Comparison of ENCODE assay signal across 2 cellular contexts in the genomic region with DNA sequence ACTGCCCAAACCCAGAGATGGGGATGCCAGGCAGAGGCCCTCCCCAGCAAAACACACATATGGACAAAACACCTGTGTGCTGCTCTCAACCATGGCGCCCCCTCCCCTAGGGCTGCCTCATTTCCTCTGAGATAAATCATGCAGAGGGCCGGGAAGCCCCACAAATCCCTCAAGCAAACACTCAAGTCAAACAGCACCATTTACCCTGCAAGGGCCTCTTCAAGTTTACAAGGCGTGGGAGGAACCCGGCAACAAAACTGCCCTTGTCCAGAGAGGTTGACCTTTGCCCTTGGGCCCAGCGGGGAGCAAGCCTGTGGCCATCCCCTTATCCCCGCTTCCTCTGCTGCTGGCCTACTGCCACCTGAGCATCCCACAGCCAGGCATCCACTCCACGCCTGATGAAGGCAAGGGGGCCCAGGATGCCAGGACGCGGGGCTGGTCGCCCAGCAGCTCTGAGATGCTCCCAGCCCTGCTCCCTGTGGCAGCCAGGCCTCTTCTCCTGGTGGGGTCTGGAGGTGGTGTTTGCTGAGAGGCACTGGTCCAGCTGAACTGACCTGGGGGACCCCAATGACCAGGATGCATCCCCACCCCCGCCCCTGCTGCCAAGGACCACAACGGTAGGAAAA.
TF ChIP-seq lines count a peak whose summit lies in the region.

No MANE protein-coding gene starts in this region.

TF ChIP-seq in GM23338, 12 proteins besides CTCF, POLR2A, EP300 and RAD21 (continued from another document):
- TF ChIP-seq ZNF114 (CRISPR knock-in tag; IDR thresholded peaks at IDR 0.05): no peak
- TF ChIP-seq, protein P1, sequence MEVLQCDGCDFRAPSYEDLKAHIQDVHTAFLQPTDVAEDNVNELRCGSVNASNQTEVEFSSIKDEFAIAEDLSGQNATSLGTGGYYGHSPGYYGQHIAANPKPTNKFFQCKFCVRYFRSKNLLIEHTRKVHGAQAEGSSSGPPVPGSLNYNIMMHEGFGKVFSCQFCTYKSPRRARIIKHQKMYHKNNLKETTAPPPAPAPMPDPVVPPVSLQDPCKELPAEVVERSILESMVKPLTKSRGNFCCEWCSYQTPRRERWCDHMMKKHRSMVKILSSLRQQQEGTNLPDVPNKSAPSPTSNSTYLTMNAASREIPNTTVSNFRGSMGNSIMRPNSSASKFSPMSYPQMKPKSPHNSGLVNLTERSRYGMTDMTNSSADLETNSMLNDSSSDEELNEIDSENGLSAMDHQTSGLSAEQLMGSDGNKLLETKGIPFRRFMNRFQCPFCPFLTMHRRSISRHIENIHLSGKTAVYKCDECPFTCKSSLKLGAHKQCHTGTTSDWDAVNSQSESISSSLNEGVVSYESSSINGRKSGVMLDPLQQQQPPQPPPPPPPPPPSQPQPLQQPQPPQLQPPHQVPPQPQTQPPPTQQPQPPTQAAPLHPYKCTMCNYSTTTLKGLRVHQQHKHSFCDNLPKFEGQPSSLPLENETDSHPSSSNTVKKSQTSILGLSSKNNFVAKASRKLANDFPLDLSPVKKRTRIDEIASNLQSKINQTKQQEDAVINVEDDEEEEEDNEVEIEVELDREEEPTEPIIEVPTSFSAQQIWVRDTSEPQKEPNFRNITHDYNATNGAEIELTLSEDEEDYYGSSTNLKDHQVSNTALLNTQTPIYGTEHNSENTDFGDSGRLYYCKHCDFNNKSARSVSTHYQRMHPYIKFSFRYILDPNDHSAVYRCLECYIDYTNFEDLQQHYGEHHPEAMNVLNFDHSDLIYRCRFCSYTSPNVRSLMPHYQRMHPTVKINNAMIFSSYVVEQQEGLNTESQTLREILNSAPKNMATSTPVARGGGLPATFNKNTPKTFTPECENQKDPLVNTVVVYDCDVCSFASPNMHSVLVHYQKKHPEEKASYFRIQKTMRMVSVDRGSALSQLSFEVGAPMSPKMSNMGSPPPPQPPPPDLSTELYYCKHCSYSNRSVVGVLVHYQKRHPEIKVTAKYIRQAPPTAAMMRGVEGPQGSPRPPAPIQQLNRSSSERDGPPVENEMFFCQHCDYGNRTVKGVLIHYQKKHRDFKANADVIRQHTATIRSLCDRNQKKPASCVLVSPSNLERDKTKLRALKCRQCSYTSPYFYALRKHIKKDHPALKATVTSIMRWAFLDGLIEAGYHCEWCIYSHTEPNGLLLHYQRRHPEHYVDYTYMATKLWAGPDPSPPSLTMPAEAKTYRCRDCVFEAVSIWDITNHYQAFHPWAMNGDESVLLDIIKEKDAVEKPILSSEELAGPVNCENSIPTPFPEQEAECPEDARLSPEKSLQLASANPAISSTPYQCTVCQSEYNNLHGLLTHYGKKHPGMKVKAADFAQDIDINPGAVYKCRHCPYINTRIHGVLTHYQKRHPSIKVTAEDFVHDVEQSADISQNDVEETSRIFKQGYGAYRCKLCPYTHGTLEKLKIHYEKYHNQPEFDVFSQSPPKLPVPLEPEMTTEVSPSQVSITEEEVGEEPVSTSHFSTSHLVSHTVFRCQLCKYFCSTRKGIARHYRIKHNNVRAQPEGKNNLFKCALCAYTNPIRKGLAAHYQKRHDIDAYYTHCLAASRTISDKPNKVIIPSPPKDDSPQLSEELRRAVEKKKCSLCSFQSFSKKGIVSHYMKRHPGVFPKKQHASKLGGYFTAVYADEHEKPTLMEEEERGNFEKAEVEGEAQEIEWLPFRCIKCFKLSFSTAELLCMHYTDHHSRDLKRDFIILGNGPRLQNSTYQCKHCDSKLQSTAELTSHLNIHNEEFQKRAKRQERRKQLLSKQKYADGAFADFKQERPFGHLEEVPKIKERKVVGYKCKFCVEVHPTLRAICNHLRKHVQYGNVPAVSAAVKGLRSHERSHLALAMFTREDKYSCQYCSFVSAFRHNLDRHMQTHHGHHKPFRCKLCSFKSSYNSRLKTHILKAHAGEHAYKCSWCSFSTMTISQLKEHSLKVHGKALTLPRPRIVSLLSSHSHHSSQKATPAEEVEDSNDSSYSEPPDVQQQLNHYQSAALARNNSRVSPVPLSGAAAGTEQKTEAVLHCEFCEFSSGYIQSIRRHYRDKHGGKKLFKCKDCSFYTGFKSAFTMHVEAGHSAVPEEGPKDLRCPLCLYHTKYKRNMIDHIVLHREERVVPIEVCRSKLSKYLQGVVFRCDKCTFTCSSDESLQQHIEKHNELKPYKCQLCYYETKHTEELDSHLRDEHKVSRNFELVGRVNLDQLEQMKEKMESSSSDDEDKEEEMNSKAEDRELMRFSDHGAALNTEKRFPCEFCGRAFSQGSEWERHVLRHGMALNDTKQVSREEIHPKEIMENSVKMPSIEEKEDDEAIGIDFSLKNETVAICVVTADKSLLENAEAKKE (CRISPR knock-in tag; IDR thresholded peaks at IDR 0.05): no peak
- TF ChIP-seq, protein P2, sequence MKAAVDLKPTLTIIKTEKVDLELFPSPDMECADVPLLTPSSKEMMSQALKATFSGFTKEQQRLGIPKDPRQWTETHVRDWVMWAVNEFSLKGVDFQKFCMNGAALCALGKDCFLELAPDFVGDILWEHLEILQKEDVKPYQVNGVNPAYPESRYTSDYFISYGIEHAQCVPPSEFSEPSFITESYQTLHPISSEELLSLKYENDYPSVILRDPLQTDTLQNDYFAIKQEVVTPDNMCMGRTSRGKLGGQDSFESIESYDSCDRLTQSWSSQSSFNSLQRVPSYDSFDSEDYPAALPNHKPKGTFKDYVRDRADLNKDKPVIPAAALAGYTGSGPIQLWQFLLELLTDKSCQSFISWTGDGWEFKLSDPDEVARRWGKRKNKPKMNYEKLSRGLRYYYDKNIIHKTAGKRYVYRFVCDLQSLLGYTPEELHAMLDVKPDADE (IDR thresholded peaks at IDR 0.05): no peak
- TF ChIP-seq JUNB (IDR thresholded peaks at IDR 0.05; ENCODE audit: unreplicated experiment): no peak
- TF ChIP-seq STAT1 (IDR thresholded peaks at IDR 0.05; ENCODE audit: unreplicated experiment): no peak
- no peak for TF ChIP-seq EZH2 (IDR thresholded peaks at IDR 0.05; ENCODE audit: low read depth, unreplicated experiment)
- no peak for TF ChIP-seq CREB1 (CRISPR knock-in tag; IDR thresholded peaks at IDR 0.05; ENCODE audit: low read depth)
TF ChIP-seq in GM23338: peak in this region for 0.

TF ChIP-seq in HepG2, 621 proteins besides CTCF, POLR2A, EP300 and RAD21 (continued from another document and continues in another):
- TF ChIP-seq ZNF703 (CRISPR knock-in tag; IDR thresholded peaks at IDR 0.05; ENCODE audit: borderline replicate concordance) (peak; percentile 75), PTBP1 (IDR thresholded peaks at IDR 0.05; ENCODE audit: low read depth, low read length, poor library complexity, severe bottlenecking) (no peak), KDM6A (CRISPR knock-in tag; IDR thresholded peaks at IDR 0.05; ENCODE audit: low read depth) (peak; percentile 99), RFX1 (IDR thresholded peaks at IDR 0.05) (no peak), POLR2AphosphoS2 (IDR thresholded peaks at IDR 0.05; ENCODE audit: low read depth, low read length) (no peak), RARA (CRISPR knock-in tag; IDR thresholded peaks at IDR 0.05) (peak; percentile 95), CBX1 (IDR thresholded peaks at IDR 0.05; ENCODE audit: low read depth) (no peak), SMARCC2 (IDR thresholded peaks at IDR 0.05) (no peak), ZNF773 (CRISPR knock-in tag; IDR thresholded peaks at IDR 0.05; ENCODE audit: borderline replicate concordance) (no peak), HCFC1 (IDR thresholded peaks at IDR 0.05; ENCODE audit: low read depth, low read length) (no peak), U2AF2 (IDR thresholded peaks at IDR 0.05; ENCODE audit: low read depth, low read length) (no peak), ZNF382 (CRISPR knock-in tag; IDR thresholded peaks at IDR 0.05; ENCODE audit: borderline replicate concordance) (no peak), SUZ12 (IDR thresholded peaks at IDR 0.05; ENCODE audit: low read depth, low read length) (no peak), AHR (CRISPR knock-in tag; IDR thresholded peaks at IDR 0.05) (peak; percentile 86; the same call in 1 of the 2 replicates), SIN3A (IDR thresholded peaks at IDR 0.05; ENCODE audit: borderline replicate concordance, low read depth, low read length) (peak; percentile 47; the same call in 1 of the 2 replicates), MEIS2 (CRISPR knock-in tag; IDR thresholded peaks at IDR 0.05) (peak; percentile 78; the same call in 1 of the 2 replicates), CBX2 (IDR thresholded peaks at IDR 0.05; ENCODE audit: low read depth, low read length) (no peak), CBX2 (CRISPR knock-in tag; IDR thresholded peaks at IDR 0.05; ENCODE audit: low read depth) (no peak), ZNF20 (CRISPR knock-in tag; IDR thresholded peaks at IDR 0.05) (no peak), ZNF180 (CRISPR knock-in tag; IDR thresholded peaks at IDR 0.05; ENCODE audit: borderline replicate concordance, low read depth) (no peak), ZNF629 (CRISPR knock-in tag; conservative IDR thresholded peaks at IDR 0.05) (peak; percentile 42; the same call in 1 of the 2 replicates), CC2D1A (CRISPR knock-in tag; IDR thresholded peaks at IDR 0.05) (no peak), ZNF3 (CRISPR knock-in tag; IDR thresholded peaks at IDR 0.05) (no peak), KDM5B (CRISPR knock-in tag; IDR thresholded peaks at IDR 0.05; ENCODE audit: borderline replicate concordance) (peak; percentile 53; the same call in 1 of the 2 replicates), ZNF605 (CRISPR knock-in tag; IDR thresholded peaks at IDR 0.05) (peak; percentile 88), ZNF616 (CRISPR knock-in tag; IDR thresholded peaks at IDR 0.05; ENCODE audit: low read depth) (no peak), ZNF12 (CRISPR knock-in tag; IDR thresholded peaks at IDR 0.05) (peak; percentile 66; the same call in 1 of the 2 replicates), NR2F6 (IDR thresholded peaks at IDR 0.05) (peak; percentile 100), NR2F6 (CRISPR knock-in tag; IDR thresholded peaks at IDR 0.05) (peak; percentile 100)
- TF ChIP-seq, protein P3, sequence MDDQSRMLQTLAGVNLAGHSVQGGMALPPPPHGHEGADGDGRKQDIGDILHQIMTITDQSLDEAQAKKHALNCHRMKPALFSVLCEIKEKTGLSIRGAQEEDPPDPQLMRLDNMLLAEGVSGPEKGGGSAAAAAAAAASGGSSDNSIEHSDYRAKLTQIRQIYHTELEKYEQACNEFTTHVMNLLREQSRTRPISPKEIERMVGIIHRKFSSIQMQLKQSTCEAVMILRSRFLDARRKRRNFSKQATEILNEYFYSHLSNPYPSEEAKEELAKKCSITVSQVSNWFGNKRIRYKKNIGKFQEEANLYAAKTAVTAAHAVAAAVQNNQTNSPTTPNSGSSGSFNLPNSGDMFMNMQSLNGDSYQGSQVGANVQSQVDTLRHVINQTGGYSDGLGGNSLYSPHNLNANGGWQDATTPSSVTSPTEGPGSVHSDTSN (CRISPR knock-in tag; IDR thresholded peaks at IDR 0.05; ENCODE audit: borderline replicate concordance): no peak
- TF ChIP-seq, protein P4, sequence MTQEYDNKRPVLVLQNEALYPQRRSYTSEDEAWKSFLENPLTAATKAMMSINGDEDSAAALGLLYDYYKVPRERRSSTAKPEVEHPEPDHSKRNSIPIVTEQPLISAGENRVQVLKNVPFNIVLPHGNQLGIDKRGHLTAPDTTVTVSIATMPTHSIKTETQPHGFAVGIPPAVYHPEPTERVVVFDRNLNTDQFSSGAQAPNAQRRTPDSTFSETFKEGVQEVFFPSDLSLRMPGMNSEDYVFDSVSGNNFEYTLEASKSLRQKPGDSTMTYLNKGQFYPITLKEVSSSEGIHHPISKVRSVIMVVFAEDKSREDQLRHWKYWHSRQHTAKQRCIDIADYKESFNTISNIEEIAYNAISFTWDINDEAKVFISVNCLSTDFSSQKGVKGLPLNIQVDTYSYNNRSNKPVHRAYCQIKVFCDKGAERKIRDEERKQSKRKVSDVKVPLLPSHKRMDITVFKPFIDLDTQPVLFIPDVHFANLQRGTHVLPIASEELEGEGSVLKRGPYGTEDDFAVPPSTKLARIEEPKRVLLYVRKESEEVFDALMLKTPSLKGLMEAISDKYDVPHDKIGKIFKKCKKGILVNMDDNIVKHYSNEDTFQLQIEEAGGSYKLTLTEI (CRISPR knock-in tag; conservative IDR thresholded peaks at IDR 0.05): no peak
- TF ChIP-seq, protein P5, sequence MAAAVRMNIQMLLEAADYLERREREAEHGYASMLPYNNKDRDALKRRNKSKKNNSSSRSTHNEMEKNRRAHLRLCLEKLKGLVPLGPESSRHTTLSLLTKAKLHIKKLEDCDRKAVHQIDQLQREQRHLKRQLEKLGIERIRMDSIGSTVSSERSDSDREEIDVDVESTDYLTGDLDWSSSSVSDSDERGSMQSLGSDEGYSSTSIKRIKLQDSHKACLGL (CRISPR knock-in tag; IDR thresholded peaks at IDR 0.05): 0 out of 2 replicates have a peak, but pooled peaks have one; percentile 53
- TF ChIP-seq, protein P6, sequence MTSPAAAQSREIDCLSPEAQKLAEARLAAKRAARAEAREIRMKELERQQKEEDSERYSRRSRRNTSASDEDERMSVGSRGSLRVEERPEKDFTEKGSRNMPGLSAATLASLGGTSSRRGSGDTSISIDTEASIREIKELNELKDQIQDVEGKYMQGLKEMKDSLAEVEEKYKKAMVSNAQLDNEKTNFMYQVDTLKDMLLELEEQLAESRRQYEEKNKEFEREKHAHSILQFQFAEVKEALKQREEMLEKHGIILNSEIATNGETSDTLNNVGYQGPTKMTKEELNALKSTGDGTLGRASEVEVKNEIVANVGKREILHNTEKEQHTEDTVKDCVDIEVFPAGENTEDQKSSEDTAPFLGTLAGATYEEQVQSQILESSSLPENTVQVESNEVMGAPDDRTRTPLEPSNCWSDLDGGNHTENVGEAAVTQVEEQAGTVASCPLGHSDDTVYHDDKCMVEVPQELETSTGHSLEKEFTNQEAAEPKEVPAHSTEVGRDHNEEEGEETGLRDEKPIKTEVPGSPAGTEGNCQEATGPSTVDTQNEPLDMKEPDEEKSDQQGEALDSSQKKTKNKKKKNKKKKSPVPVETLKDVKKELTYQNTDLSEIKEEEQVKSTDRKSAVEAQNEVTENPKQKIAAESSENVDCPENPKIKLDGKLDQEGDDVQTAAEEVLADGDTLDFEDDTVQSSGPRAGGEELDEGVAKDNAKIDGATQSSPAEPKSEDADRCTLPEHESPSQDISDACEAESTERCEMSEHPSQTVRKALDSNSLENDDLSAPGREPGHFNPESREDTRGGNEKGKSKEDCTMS (CRISPR knock-in tag; conservative IDR thresholded peaks at IDR 0.05): no peak
- TF ChIP-seq, protein P7, sequence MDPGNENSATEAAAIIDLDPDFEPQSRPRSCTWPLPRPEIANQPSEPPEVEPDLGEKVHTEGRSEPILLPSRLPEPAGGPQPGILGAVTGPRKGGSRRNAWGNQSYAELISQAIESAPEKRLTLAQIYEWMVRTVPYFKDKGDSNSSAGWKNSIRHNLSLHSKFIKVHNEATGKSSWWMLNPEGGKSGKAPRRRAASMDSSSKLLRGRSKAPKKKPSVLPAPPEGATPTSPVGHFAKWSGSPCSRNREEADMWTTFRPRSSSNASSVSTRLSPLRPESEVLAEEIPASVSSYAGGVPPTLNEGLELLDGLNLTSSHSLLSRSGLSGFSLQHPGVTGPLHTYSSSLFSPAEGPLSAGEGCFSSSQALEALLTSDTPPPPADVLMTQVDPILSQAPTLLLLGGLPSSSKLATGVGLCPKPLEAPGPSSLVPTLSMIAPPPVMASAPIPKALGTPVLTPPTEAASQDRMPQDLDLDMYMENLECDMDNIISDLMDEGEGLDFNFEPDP (CRISPR knock-in tag; conservative IDR thresholded peaks at IDR 0.05): no peak
